In the genomic region with DNA sequence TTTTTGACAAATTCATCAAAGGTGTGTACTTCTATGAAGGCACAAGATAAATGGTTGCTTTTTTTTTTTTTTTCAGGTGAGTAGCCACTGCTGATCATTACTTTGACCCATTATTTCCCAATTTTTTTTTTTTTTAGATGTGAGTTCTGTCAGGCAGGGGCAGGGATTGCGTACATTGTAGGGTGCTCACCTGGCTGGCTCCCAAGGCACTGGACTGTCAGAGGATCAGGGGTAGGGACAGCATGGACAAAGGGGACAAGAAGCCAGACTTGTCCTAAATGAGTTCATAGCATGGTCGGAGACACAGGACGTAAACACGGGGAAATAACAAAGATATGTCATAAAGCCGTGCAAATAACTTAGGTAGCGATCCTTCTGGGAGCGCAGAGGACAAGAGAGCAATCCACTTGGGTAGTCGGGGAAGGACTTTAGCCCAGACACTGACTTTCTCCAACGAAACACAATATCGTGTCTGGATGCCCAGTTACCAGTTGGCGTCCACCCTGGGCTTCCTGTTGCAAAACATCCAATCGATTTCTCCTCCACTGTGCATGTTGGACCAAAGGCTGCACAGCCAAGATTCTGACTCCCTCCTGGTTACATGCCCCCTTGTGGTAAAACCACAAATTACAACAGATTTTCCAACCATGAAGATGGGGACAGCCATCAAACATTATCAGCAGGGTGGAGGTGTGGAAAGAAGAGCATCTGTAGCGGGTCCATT, we compare ENCODE assay signal across 1 cellular context.
TF ChIP-seq lines count a peak whose summit lies in the region.

No MANE protein-coding gene starts in this region.

TF ChIP-seq in Ishikawa, 13 proteins besides CTCF, POLR2A, EP300 and RAD21 (continued from another document):
- TF ChIP-seq, protein P1, sequence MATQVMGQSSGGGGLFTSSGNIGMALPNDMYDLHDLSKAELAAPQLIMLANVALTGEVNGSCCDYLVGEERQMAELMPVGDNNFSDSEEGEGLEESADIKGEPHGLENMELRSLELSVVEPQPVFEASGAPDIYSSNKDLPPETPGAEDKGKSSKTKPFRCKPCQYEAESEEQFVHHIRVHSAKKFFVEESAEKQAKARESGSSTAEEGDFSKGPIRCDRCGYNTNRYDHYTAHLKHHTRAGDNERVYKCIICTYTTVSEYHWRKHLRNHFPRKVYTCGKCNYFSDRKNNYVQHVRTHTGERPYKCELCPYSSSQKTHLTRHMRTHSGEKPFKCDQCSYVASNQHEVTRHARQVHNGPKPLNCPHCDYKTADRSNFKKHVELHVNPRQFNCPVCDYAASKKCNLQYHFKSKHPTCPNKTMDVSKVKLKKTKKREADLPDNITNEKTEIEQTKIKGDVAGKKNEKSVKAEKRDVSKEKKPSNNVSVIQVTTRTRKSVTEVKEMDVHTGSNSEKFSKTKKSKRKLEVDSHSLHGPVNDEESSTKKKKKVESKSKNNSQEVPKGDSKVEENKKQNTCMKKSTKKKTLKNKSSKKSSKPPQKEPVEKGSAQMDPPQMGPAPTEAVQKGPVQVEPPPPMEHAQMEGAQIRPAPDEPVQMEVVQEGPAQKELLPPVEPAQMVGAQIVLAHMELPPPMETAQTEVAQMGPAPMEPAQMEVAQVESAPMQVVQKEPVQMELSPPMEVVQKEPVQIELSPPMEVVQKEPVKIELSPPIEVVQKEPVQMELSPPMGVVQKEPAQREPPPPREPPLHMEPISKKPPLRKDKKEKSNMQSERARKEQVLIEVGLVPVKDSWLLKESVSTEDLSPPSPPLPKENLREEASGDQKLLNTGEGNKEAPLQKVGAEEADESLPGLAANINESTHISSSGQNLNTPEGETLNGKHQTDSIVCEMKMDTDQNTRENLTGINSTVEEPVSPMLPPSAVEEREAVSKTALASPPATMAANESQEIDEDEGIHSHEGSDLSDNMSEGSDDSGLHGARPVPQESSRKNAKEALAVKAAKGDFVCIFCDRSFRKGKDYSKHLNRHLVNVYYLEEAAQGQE (IDR thresholded peaks at IDR 0.05; ENCODE audit: low read depth): no peak
- TF ChIP-seq NFIC (IDR thresholded peaks at IDR 0.05) (no peak), CEBPB (IDR thresholded peaks at IDR 0.05) (no peak)
